8 cellular contexts compared by ENCODE assay signal in genomic region chr11:14075118-14075601, GRCh38.
A peak's percentile ranks its signal among the peaks of the same experiment; 100 is the strongest.
DNase-seq lines count a peak whose midpoint lies in the region; ATAC-seq and TF ChIP-seq lines count a peak whose summit lies in the region.

No MANE protein-coding gene starts in this region.

- peak overlapping the region; percentile 68 for H3K4me3 Mint-ChIP-seq in activated T-helper 17 cell treated with anti-CD3 and anti-CD28 coated beads, Interleukin-2, amount 50 U/mL, for 72 hours
- peak overlapping the region; percentile 51 to 91 (median 74) for H3K4me3 Mint-ChIP-seq in naive thymus-derived CD8-positive, alpha-beta T cell

- H3K36me3 Mint-ChIP-seq in activated T-helper 17 cell treated with anti-CD3 and anti-CD28 coated beads, Interleukin-2, amount 50 U/mL, for 72 hours (ENCODE audit: low read depth) = no peaks in the 10 kb centered on the region
- H3K36me3 Mint-ChIP-seq in naive thymus-derived CD8-positive, alpha-beta T cell = no peaks in the 10 kb centered on the region

- no peaks in the 10 kb centered on the region for H3K27me3 Mint-ChIP-seq in activated T-helper 17 cell treated with anti-CD3 and anti-CD28 coated beads, Interleukin-2, amount 50 U/mL, for 72 hours
- H3K27me3 Mint-ChIP-seq in naive thymus-derived CD8-positive, alpha-beta T cell = no peaks in the 10 kb centered on the region

- no peak for TF ChIP-seq EP300 in tibial nerve (IDR thresholded peaks at IDR 0.05)

- POLR2A ChIA-PET in naive thymus-derived CD8-positive, alpha-beta T cell (lab: Charles Lee) = interaction anchor here (0.9 to 1.2 kb wide), 2 partner anchors 10 to 14 kb away, joined by 3 read pairs; no protein-coding TSS in a partner anchor

- DNase-seq in AG08395 (ENCODE audit: low spot score) = peak; percentile 45
- DNase-seq in RKO (ENCODE audit: low spot score) = peak; percentile 7
- DNase-seq in naive thymus-derived CD8-positive, alpha-beta T cell = peak; percentile 23 to 81 (median 62)
- DNase-seq in UCSD-AML1 (lab: John Stamatoyannopoulos, UW; ENCODE audit: unreplicated experiment) = no peak
- DNase-seq in GOT3 (lab: John Stamatoyannopoulos, UW) = no peak
- no peak for DNase-seq in tibial nerve (ENCODE audit: low spot score in 2 of 2)
- DNase-seq in NCI-H146 (lab: John Stamatoyannopoulos, UW) = no peak

- H3K9me3 ChIP-seq in tibial nerve = no peaks in the 10 kb centered on the region

- H3K36me3 ChIP-seq in tibial nerve = no peaks in the 10 kb centered on the region

- no peaks in the 10 kb centered on the region for H3K9me3 Mint-ChIP-seq in activated T-helper 17 cell treated with anti-CD3 and anti-CD28 coated beads, Interleukin-2, amount 50 U/mL, for 72 hours
- H3K9me3 Mint-ChIP-seq in naive thymus-derived CD8-positive, alpha-beta T cell = no peaks in the 10 kb centered on the region

- peak overlapping the region; percentile 80 for H3K27ac Mint-ChIP-seq in activated T-helper 17 cell treated with anti-CD3 and anti-CD28 coated beads, Interleukin-2, amount 50 U/mL, for 72 hours
- peak overlapping the region; percentile 65 to 93 (median 84) for H3K27ac Mint-ChIP-seq in naive thymus-derived CD8-positive, alpha-beta T cell

- no peaks in the 10 kb centered on the region for H3K27me3 ChIP-seq in tibial nerve

- H3K27ac ChIP-seq in tibial nerve = no peak overlapping the region

- H3K4me1 ChIP-seq in tibial nerve = no peaks in the 10 kb centered on the region

- no peak for TF ChIP-seq CTCF in tibial nerve (IDR thresholded peaks at IDR 0.05)

- no peak for TF ChIP-seq POLR2A in tibial nerve (IDR thresholded peaks at IDR 0.05)

- H3K4me1 Mint-ChIP-seq in activated T-helper 17 cell treated with anti-CD3 and anti-CD28 coated beads, Interleukin-2, amount 50 U/mL, for 72 hours = peaks cover 46% of the 10 kb centered on the region
- H3K4me1 Mint-ChIP-seq in naive thymus-derived CD8-positive, alpha-beta T cell = peaks cover 36 to 66% (median 62%) of the 10 kb centered on the region in 4 donors

- no peak overlapping the region for H3K4me3 ChIP-seq in tibial nerve

- 84 to 86% methylated on average over 7 of the region's 7 CpGs for WGBS in tibial nerve, 2 donors

- ATAC-seq in activated T-helper 17 cell treated with anti-CD3 and anti-CD28 coated beads, Interleukin-2, amount 50 U/mL, for 72 hours (replicated peaks) = peak; percentile 99
- peak; percentile 92 to 97 for ATAC-seq in naive thymus-derived CD8-positive, alpha-beta T cell

Comparison
In these comparisons a context has a peak if more than half of its experiments do, and no peak if none do; other contexts are left out.
1. DNase-seq: peak in AG08395 (single experiment), RKO (single experiment) and naive thymus-derived CD8-positive, alpha-beta T cell (10 of 10); none in UCSD-AML1 (single experiment), GOT3 (single experiment), tibial nerve (0 of 2) and NCI-H146 (single experiment).